In the genomic region with DNA sequence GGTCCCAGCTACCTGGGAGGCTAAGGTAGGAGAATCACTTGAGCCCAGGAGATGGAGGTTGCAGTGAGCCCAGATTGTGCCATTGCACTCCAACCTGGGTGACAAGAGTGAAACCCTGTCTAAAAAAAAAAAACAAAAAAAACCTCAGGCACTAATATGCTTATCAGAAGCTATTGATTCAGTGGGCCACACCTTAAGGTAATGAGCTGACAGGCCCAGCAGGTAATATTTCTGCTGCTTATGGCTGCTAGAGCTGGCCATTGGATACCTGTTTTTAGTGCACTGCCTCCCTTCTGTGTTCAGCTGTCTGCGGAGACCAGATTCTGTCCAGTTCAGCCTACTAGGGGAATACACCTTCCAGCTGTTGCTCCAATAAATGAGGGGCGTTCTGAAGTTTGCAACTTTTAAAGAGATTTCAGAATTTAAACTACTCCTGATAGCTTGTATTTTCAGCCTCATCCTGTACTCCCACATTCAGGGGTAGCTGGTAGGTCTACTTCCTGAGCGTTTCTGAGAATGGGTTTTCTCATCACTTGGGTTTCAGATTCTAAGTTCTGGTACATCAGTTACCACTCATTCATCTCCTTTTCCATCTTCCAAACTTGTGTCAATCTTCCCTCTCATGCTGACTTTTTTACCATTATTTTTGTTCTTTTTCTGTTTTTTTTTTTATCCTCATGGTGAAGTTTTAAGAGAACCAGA, we compare ENCODE assay signal across 21 cellular contexts.
DNase-seq lines count a peak whose midpoint lies in the region; ATAC-seq and TF ChIP-seq lines count a peak whose summit lies in the region.
"Had no signal": no experiment of that assay in that cellular context is flagged by ENCODE, and none has a peak within 500 bp of the region (broad histone marks: within the 10 kb centered on the region; RNA-seq: fewer than 3 reads in every experiment).

No MANE protein-coding gene starts in this region.

- TF ChIP-seq CTCF in progenitor cell of endocrine pancreas (IDR thresholded peaks at IDR 0.05; ENCODE audit: unreplicated experiment) (no peak), osteocyte (IDR thresholded peaks at IDR 0.05) (no peak)

- H3K4me3 Mint-ChIP-seq in activated T-cell treated with anti-CD3 and anti-CD28 coated beads, Interleukin-2, amount 50 U/mL, for 72 hours, result peak overlapping the region in 1 of 2 donors; percentile 55
- H3K4me3 Mint-ChIP-seq in T-helper 1 cell treated with Interleukin-12 subunit alpha and Interleukin-12 subunit beta and Interleukin-4 antibody, amounts not matched to agents 30 μg/mL and 1 μg/mL, for 36 hours, result peak overlapping the region; percentile 64
- peak overlapping the region; percentile 27 for H3K4me3 Mint-ChIP-seq in activated T-helper 2 cell treated with anti-CD3 and anti-CD28 coated beads, Interferon-gamma antibody, Interleukin-2, Interleukin-4, amounts not matched to agents 10 μg/mL and 5 μg/mL and 100 μg/mL, durations not matched to agents 14 hours and 24 hours and 36 hours (ENCODE audit: low read depth)
- H3K4me3 Mint-ChIP-seq in progenitor cell of endocrine pancreas (ENCODE audit: low read depth) (no peak overlapping the region), osteocyte (ENCODE audit: unreplicated experiment) (no peak overlapping the region)
- H3K4me3 Mint-ChIP-seq: CD14-positive monocyte, GM23338 had no signal

- DNase-seq in activated T-cell treated with anti-CD3 and anti-CD28 coated beads, Interleukin-2, amount 50 U/mL, for 72 hours, result no peak
- no peak for DNase-seq in activated T-cell treated with anti-CD3 and anti-CD28 coated beads, Interleukin-2, amount 50 U/mL, for 1 hour
- DNase-seq in activated T-helper 2 cell treated with anti-CD3 and anti-CD28 coated beads, Interferon-gamma antibody, Interleukin-2, Interleukin-4, amounts not matched to agents 10 μg/mL and 5 μg/mL and 100 μg/mL, durations not matched to agents 14 hours and 24 hours and 36 hours (ENCODE audit: low spot score), result no peak
- DNase-seq in progenitor cell of endocrine pancreas (ENCODE audit: low spot score, unreplicated experiment) (no peak), osteocyte (ENCODE audit: extremely low spot score, unreplicated experiment) (no peak)
- no peak for DNase-seq in central memory CD4-positive, alpha-beta T cell
- DNase-seq: AML-193, COR-L47, DMS153, KBM-7, MV-4-11, NCI-H1417, NCI-H2029 treated with DMSO at 0.1 percent for 48 hours, NCI-H510A, NCI-H774, PC-3 had no signal

- H3K27me3 Mint-ChIP-seq in activated T-cell treated with anti-CD3 and anti-CD28 coated beads, Interleukin-2, amount 50 U/mL, for 72 hours (ENCODE audit: low read depth), result no peaks in the 10 kb centered on the region
- H3K27me3 Mint-ChIP-seq in T-helper 1 cell treated with Interleukin-12 subunit alpha and Interleukin-12 subunit beta and Interleukin-4 antibody, amounts not matched to agents 30 μg/mL and 1 μg/mL, for 36 hours (ENCODE audit: low read depth), result no peaks in the 10 kb centered on the region
- H3K27me3 Mint-ChIP-seq in activated T-helper 2 cell treated with anti-CD3 and anti-CD28 coated beads, Interferon-gamma antibody, Interleukin-2, Interleukin-4, amounts not matched to agents 10 μg/mL and 5 μg/mL and 100 μg/mL, durations not matched to agents 14 hours and 24 hours and 36 hours (ENCODE audit: low read depth), result no peaks in the 10 kb centered on the region
- no peaks in the 10 kb centered on the region for H3K27me3 Mint-ChIP-seq in progenitor cell of endocrine pancreas
- H3K27me3 Mint-ChIP-seq in osteocyte (ENCODE audit: unreplicated experiment), result no peaks in the 10 kb centered on the region

- peak overlapping the region; percentile 79 for H3K27ac Mint-ChIP-seq in activated T-cell treated with anti-CD3 and anti-CD28 coated beads, Interleukin-2, amount 50 U/mL, for 72 hours
- peak overlapping the region; percentile 58 for H3K27ac Mint-ChIP-seq in T-helper 1 cell treated with Interleukin-12 subunit alpha and Interleukin-12 subunit beta and Interleukin-4 antibody, amounts not matched to agents 30 μg/mL and 1 μg/mL, for 36 hours
- peak overlapping the region; percentile 66 for H3K27ac Mint-ChIP-seq in activated T-helper 2 cell treated with anti-CD3 and anti-CD28 coated beads, Interferon-gamma antibody, Interleukin-2, Interleukin-4, amounts not matched to agents 10 μg/mL and 5 μg/mL and 100 μg/mL, durations not matched to agents 14 hours and 24 hours and 36 hours
- peak overlapping the region; percentile 38 for H3K27ac Mint-ChIP-seq in progenitor cell of endocrine pancreas
- H3K27ac Mint-ChIP-seq in osteocyte (ENCODE audit: unreplicated experiment), result no peak overlapping the region
- H3K27ac Mint-ChIP-seq: GM23338 had no signal

- peak in 1 of 2 donors; percentile 32 for ATAC-seq in activated T-cell treated with anti-CD3 and anti-CD28 coated beads, Interleukin-2, amount 50 U/mL, for 72 hours (replicated peaks in 1 of 2)
- ATAC-seq in HG02970 (IDR thresholded peaks at IDR 0.05; ENCODE audit: low FRiP score, unreplicated experiment), result no peak
- ATAC-seq: GM23338, HCT116, PC-3 had no signal

- peaks cover 1 to 16% of the 10 kb centered on the region in 2 donors for H3K36me3 Mint-ChIP-seq in activated T-cell treated with anti-CD3 and anti-CD28 coated beads, Interleukin-2, amount 50 U/mL, for 72 hours (ENCODE audit: insufficient read depth in 2 of 2)
- H3K36me3 Mint-ChIP-seq in T-helper 1 cell treated with Interleukin-12 subunit alpha and Interleukin-12 subunit beta and Interleukin-4 antibody, amounts not matched to agents 30 μg/mL and 1 μg/mL, for 36 hours (ENCODE audit: low read depth), result peaks cover 39% of the 10 kb centered on the region
- H3K36me3 Mint-ChIP-seq in activated T-helper 2 cell treated with anti-CD3 and anti-CD28 coated beads, Interferon-gamma antibody, Interleukin-2, Interleukin-4, amounts not matched to agents 10 μg/mL and 5 μg/mL and 100 μg/mL, durations not matched to agents 14 hours and 24 hours and 36 hours (ENCODE audit: low read depth), result peaks cover 53% of the 10 kb centered on the region
- H3K36me3 Mint-ChIP-seq in progenitor cell of endocrine pancreas (ENCODE audit: insufficient read depth), result peaks cover 18% of the 10 kb centered on the region
- peaks cover 36% of the 10 kb centered on the region for H3K36me3 Mint-ChIP-seq in osteocyte (ENCODE audit: unreplicated experiment)

- peaks cover 22% of the 10 kb centered on the region for H3K4me1 Mint-ChIP-seq in activated T-cell treated with anti-CD3 and anti-CD28 coated beads, Interleukin-2, amount 50 U/mL, for 72 hours (ENCODE audit: low read depth)
- H3K4me1 Mint-ChIP-seq in T-helper 1 cell treated with Interleukin-12 subunit alpha and Interleukin-12 subunit beta and Interleukin-4 antibody, amounts not matched to agents 30 μg/mL and 1 μg/mL, for 36 hours (ENCODE audit: low read depth), result peaks cover 24% of the 10 kb centered on the region
- H3K4me1 Mint-ChIP-seq in activated T-helper 2 cell treated with anti-CD3 and anti-CD28 coated beads, Interferon-gamma antibody, Interleukin-2, Interleukin-4, amounts not matched to agents 10 μg/mL and 5 μg/mL and 100 μg/mL, durations not matched to agents 14 hours and 24 hours and 36 hours (ENCODE audit: low read depth), result peaks cover 22% of the 10 kb centered on the region
- H3K4me1 Mint-ChIP-seq in progenitor cell of endocrine pancreas (ENCODE audit: low read depth), result peaks cover 5% of the 10 kb centered on the region
- no peaks in the 10 kb centered on the region for H3K4me1 Mint-ChIP-seq in osteocyte (ENCODE audit: unreplicated experiment)
- H3K4me1 Mint-ChIP-seq: CD14-positive monocyte, GM23338 had no signal

- no peaks in the 10 kb centered on the region for H3K9me3 Mint-ChIP-seq in activated T-cell treated with anti-CD3 and anti-CD28 coated beads, Interleukin-2, amount 50 U/mL, for 72 hours
- no peaks in the 10 kb centered on the region for H3K9me3 Mint-ChIP-seq in T-helper 1 cell treated with Interleukin-12 subunit alpha and Interleukin-12 subunit beta and Interleukin-4 antibody, amounts not matched to agents 30 μg/mL and 1 μg/mL, for 36 hours
- H3K9me3 Mint-ChIP-seq in activated T-helper 2 cell treated with anti-CD3 and anti-CD28 coated beads, Interferon-gamma antibody, Interleukin-2, Interleukin-4, amounts not matched to agents 10 μg/mL and 5 μg/mL and 100 μg/mL, durations not matched to agents 14 hours and 24 hours and 36 hours, result no peaks in the 10 kb centered on the region
- H3K9me3 Mint-ChIP-seq in progenitor cell of endocrine pancreas (ENCODE audit: low read depth) (no peaks in the 10 kb centered on the region), osteocyte (ENCODE audit: unreplicated experiment) (no peaks in the 10 kb centered on the region)
- H3K9me3 Mint-ChIP-seq: CD14-positive monocyte, GM23338 had no signal

- intact Hi-C loops in activated T-helper 2 cell treated with anti-CD3 and anti-CD28 coated beads, Interferon-gamma antibody, Interleukin-2, Interleukin-4, amounts not matched to agents 10 μg/mL and 5 μg/mL and 100 μg/mL, durations not matched to agents 14 hours and 24 hours and 36 hours (cut with micrococcal nuclease), result loop anchor here (5.0 kb wide), 1 partner anchor 70 kb away; the partner anchor contains the start of gene ATP11B

Comparison
In these comparisons a context has a peak if more than half of its experiments do, and no peak if none do; other contexts are left out.
1. H3K4me3 Mint-ChIP-seq: peak in T-helper 1 cell treated with Interleukin-12 subunit alpha and Interleukin-12 subunit beta and Interleukin-4 antibody, amounts not matched to agents 30 μg/mL and 1 μg/mL, for 36 hours (single experiment) and activated T-helper 2 cell treated with anti-CD3 and anti-CD28 coated beads, Interferon-gamma antibody, Interleukin-2, Interleukin-4, amounts not matched to agents 10 μg/mL and 5 μg/mL and 100 μg/mL, durations not matched to agents 14 hours and 24 hours and 36 hours (single experiment); none in progenitor cell of endocrine pancreas (single experiment) and osteocyte (single experiment).